Comparison of ENCODE assay signal across 17 cellular contexts in genomic region chr4:23981328-23981727, GRCh38.
A peak's percentile ranks its signal among the peaks of the same experiment; 100 is the strongest.
DNase-seq lines count a peak whose midpoint lies in the region; ATAC-seq, FAIRE-seq and TF ChIP-seq lines count a peak whose summit lies in the region.
"Had no signal": no experiment of that assay in that cellular context is flagged by ENCODE, and none has a peak within 500 bp of the region (broad histone marks: within the 10 kb centered on the region; RNA-seq: fewer than 3 reads in every experiment).

No MANE protein-coding gene starts in this region.

- no peak overlapping the region for H3K27ac ChIP-seq in breast epithelium
- H3K27ac ChIP-seq: 22Rv1 had no signal

- POLR2A ChIA-PET in MCF 10A (lab: Yijun Ruan, JAX): no interaction called here

- H3K9me3 Mint-ChIP-seq in MCF 10A (ENCODE audit: unreplicated experiment): no peaks in the 10 kb centered on the region
- H3K9me3 Mint-ChIP-seq: H9 had no signal

- no peaks in the 10 kb centered on the region for H3K36me3 ChIP-seq in breast epithelium

- no peak for FAIRE-seq in GM12891 (lab: Jason Lieb, UNC)
- FAIRE-seq: GM12892 had no signal

- ATAC-seq in HG03196 (IDR thresholded peaks at IDR 0.05; ENCODE audit: unreplicated experiment) (no peak), GM19351 (IDR thresholded peaks at IDR 0.05; ENCODE audit: unreplicated experiment) (no peak)

- no peaks in the 10 kb centered on the region for H3K27me3 ChIP-seq in breast epithelium

- H3K27me3 Mint-ChIP-seq in MCF 10A (ENCODE audit: insufficient read depth, unreplicated experiment): no peaks in the 10 kb centered on the region
- H3K27me3 Mint-ChIP-seq: B cell; CD4-positive, alpha-beta T cell had no signal

- TF ChIP-seq POLR2A in breast epithelium (IDR thresholded peaks at IDR 0.05) (no peak), GM12891 (IDR thresholded peaks at IDR 0.05; ENCODE audit: low read depth, low read length) (no peak)

- H3K4me3 Mint-ChIP-seq in MCF 10A (ENCODE audit: unreplicated experiment): no peak overlapping the region
- H3K4me3 Mint-ChIP-seq: B cell; CD4-positive, alpha-beta T cell; H9 had no signal

- BruUV-seq in MCF 10A (replicated peaks; lab: Mats Ljungman, UMichigan): no TSS peak

- H3K9me3 ChIP-seq in breast epithelium: no peaks in the 10 kb centered on the region

- no peaks in the 10 kb centered on the region for H3K4me1 ChIP-seq in breast epithelium

- no peak overlapping the region for H3K27ac Mint-ChIP-seq in MCF 10A (ENCODE audit: low read depth, unreplicated experiment)
- H3K27ac Mint-ChIP-seq: B cell; CD4-positive, alpha-beta T cell; H9 had no signal

- in situ Hi-C loops in astrocyte of the spinal cord (cut with HindIII; ENCODE audit: low sequenced_read_pairs): no loop called here

- no peaks in the 10 kb centered on the region for H3K4me1 Mint-ChIP-seq in MCF 10A (ENCODE audit: insufficient read depth, unreplicated experiment)
- H3K4me1 Mint-ChIP-seq: B cell had no signal

- intact Hi-C loops in MCF 10A (cut with micrococcal nuclease): no loop called here
- intact Hi-C loops in breast epithelium (cut with DNase I; ENCODE audit: low total_unique reads): no loop called here

- TF ChIP-seq CTCF in MCF 10A (IDR thresholded peaks at IDR 0.05; ENCODE audit: unreplicated experiment): no peak
- no peak for TF ChIP-seq CTCF in breast epithelium (IDR thresholded peaks at IDR 0.05)
- TF ChIP-seq CTCF in astrocyte of the spinal cord (IDR thresholded peaks at IDR 0.05; ENCODE audit: low read depth, low read length): no peak

- no peaks in the 10 kb centered on the region for H3K36me3 Mint-ChIP-seq in MCF 10A (ENCODE audit: insufficient read depth, unreplicated experiment)

- CTCF ChIA-PET in MCF 10A (lab: Yijun Ruan, JAX): interaction anchor here (0.7 kb wide), 1 partner anchor 49 kb away, joined by 3 read pairs; no protein-coding TSS in a partner anchor

- DNase-seq in MCF 10A (ENCODE audit: unreplicated experiment) (peak; percentile 5), breast epithelium (ENCODE audit: low spot score in 2 of 2) (no peak), astrocyte of the spinal cord (ENCODE audit: low read depth, low spot score) (peak; percentile 36), islet precursor cell (peak; percentile 81), GM12891 (ENCODE audit: insufficient read length, low spot score) (no peak), NCI-H524 treated with DMSO at 0.1 percent for 48 hours (lab: John Stamatoyannopoulos, UW) (no peak)
- DNase-seq: Calu3; CD4-positive, alpha-beta T cell; GF-D8; H9; NCI-H187 treated with DMSO at 0.1 percent for 48 hours; OCI-M1 had no signal

- no peak overlapping the region for H3K4me3 ChIP-seq in breast epithelium
- H3K4me3 ChIP-seq in astrocyte of the spinal cord (ENCODE audit: low read depth, low read length): no peak overlapping the region

TF ChIP-seq in GM12891, 5 proteins besides CTCF, POLR2A, EP300 and RAD21:
- no peak for TF ChIP-seq SPI1 (IDR thresholded peaks at IDR 0.05; ENCODE audit: low read depth, low read length)
- TF ChIP-seq PAX5 (IDR thresholded peaks at IDR 0.05; ENCODE audit: insufficient read depth, low read length, severe bottlenecking): no peak
- TF ChIP-seq POLR2AphosphoS5 (IDR thresholded peaks at IDR 0.05; ENCODE audit: low read depth, low read length): no peak
- no peak for TF ChIP-seq POU2F2 (IDR thresholded peaks at IDR 0.05; ENCODE audit: low read depth, low read length)
- no peak for TF ChIP-seq TAF1 (IDR thresholded peaks at IDR 0.05; ENCODE audit: low read depth, low read length)

Comparison
In these comparisons a context has a peak if more than half of its experiments do, and no peak if none do; other contexts are left out.
1. DNase-seq: peak in MCF 10A (single experiment), astrocyte of the spinal cord (single experiment) and islet precursor cell (single experiment); none in breast epithelium (0 of 2), GM12891 (single experiment) and NCI-H524 treated with DMSO at 0.1 percent for 48 hours (single experiment).